ENCODE assay signal across 8 cellular contexts in genomic region chr1:149942207-149942606, GRCh38. TPM values are rescaled to one million over a fixed set of nuclear protein-coding genes. Genes with fewer than 3 reads are reported as not detected.
DNase-seq lines count a peak whose midpoint lies in the region; ATAC-seq and TF ChIP-seq lines count a peak whose summit lies in the region.
"Had no signal": no experiment of that assay in that cellular context is flagged by ENCODE, and none has a peak within 500 bp of the region (broad histone marks: within the 10 kb centered on the region; RNA-seq: fewer than 3 reads in every experiment).

No MANE protein-coding gene starts in this region.

- peaks cover 9 to 12% of the 10 kb centered on the region in 2 donors for H3K4me1 Mint-ChIP-seq in stimulated activated naive B cell treated with anti-CD40 and anti-IgM and Interleukin-4, amounts not matched to agents 10 μg/mL and 1 μg/mL and 100 μg/mL, for 72 hours
- peaks cover 44% of the 10 kb centered on the region for H3K4me1 Mint-ChIP-seq in stimulated activated naive CD8-positive, alpha-beta T cell treated with anti-CD3 and anti-CD28 coated beads, Interleukin-15, amount 100 ng/mL, for 72 hours

- CTCF ChIA-PET in HEK293T (lab: Yijun Ruan, JAX) = interaction anchor here (0.6 to 1.0 kb wide), 4 partner anchors 20 to 95 kb away, joined by 3 to 7 read pairs (median 4); a partner anchor contains a TSS

- H3K36me3 ChIP-seq in left ventricle myocardium inferior (peaks cover 38% of the 10 kb centered on the region), subcutaneous abdominal adipose tissue (ENCODE audit: control insufficient read depth in 5 of 5, insufficient read depth in 5 of 5, low read length in 5 of 5) (peaks cover 8 to 34% (median 30%) of the 10 kb centered on the region in 5 donors)

- no peak overlapping the region for H3K27ac Mint-ChIP-seq in stimulated activated naive B cell treated with anti-CD40 and anti-IgM and Interleukin-4, amounts not matched to agents 10 μg/mL and 1 μg/mL and 100 μg/mL, for 72 hours
- no peak overlapping the region for H3K27ac Mint-ChIP-seq in stimulated activated naive CD8-positive, alpha-beta T cell treated with anti-CD3 and anti-CD28 coated beads, Interleukin-15, amount 100 ng/mL, for 72 hours

- peak; percentile 46 for TF ChIP-seq CTCF in left ventricle myocardium inferior (IDR thresholded peaks at IDR 0.05; ENCODE audit: borderline replicate concordance)

- H3K27me3 ChIP-seq in left ventricle myocardium inferior (ENCODE audit: low read depth) (no peaks in the 10 kb centered on the region), subcutaneous abdominal adipose tissue (ENCODE audit: control insufficient read depth in 5 of 5, insufficient read depth in 4 of 5, low read length in 5 of 5) (no peaks in the 10 kb centered on the region)

- no peak overlapping the region for H3K4me3 Mint-ChIP-seq in stimulated activated naive B cell treated with anti-CD40 and anti-IgM and Interleukin-4, amounts not matched to agents 10 μg/mL and 1 μg/mL and 100 μg/mL, for 72 hours
- H3K4me3 Mint-ChIP-seq in stimulated activated naive CD8-positive, alpha-beta T cell treated with anti-CD3 and anti-CD28 coated beads, Interleukin-15, amount 100 ng/mL, for 72 hours = no peak overlapping the region
- H3K4me3 Mint-ChIP-seq: activated naive CD8-positive, alpha-beta T cell had no signal

- no peaks in the 10 kb centered on the region for H3K9me3 ChIP-seq in left ventricle myocardium inferior (replicated peaks)
- H3K9me3 ChIP-seq in subcutaneous abdominal adipose tissue (ENCODE audit: control insufficient read depth in 5 of 5, low read length in 5 of 5) = no peaks in the 10 kb centered on the region

- POLR2A ChIA-PET in HEK293T (lab: Yijun Ruan, JAX) = interaction anchor here (0.8 to 1.4 kb wide), 6 partner anchors 13 to 125 kb away, joined by 3 to 37 read pairs (median 4); partner anchors contain the start of gene VPS45

- intact Hi-C loops in left ventricle myocardium inferior (cut with micrococcal nuclease) = loop anchor here (5.0 kb wide), 1 partner anchor 50 kb away; no protein-coding TSS in a partner anchor

- H3K4me3 ChIP-seq in left ventricle myocardium inferior (no peak overlapping the region), subcutaneous abdominal adipose tissue (ENCODE audit: low read depth in 1 of 5, low read length in 5 of 5) (no peak overlapping the region)

- H3K9ac ChIP-seq in subcutaneous abdominal adipose tissue (ENCODE audit: low read length in 5 of 5) = no peak overlapping the region

- H3K27ac ChIP-seq in left ventricle myocardium inferior (replicated peaks) (peak overlapping the region; percentile 55), subcutaneous abdominal adipose tissue (ENCODE audit: low read depth, low read length) (peak overlapping the region; percentile 1)

- peaks cover 36 to 38% of the 10 kb centered on the region in 2 donors for H3K36me3 Mint-ChIP-seq in stimulated activated naive B cell treated with anti-CD40 and anti-IgM and Interleukin-4, amounts not matched to agents 10 μg/mL and 1 μg/mL and 100 μg/mL, for 72 hours

- H3K9me3 Mint-ChIP-seq in stimulated activated naive B cell treated with anti-CD40 and anti-IgM and Interleukin-4, amounts not matched to agents 10 μg/mL and 1 μg/mL and 100 μg/mL, for 72 hours = no peaks in the 10 kb centered on the region
- no peaks in the 10 kb centered on the region for H3K9me3 Mint-ChIP-seq in stimulated activated naive CD8-positive, alpha-beta T cell treated with anti-CD3 and anti-CD28 coated beads, Interleukin-15, amount 100 ng/mL, for 72 hours

- peak; percentile 69 for DNase-seq in HEK293T (ENCODE audit: extremely low spot score)
- peak; percentile 13 for DNase-seq in UCSD-AML1 (lab: John Stamatoyannopoulos, UW; ENCODE audit: unreplicated experiment)
- DNase-seq in left ventricle myocardium inferior = no peak
- no peak for DNase-seq in stimulated activated naive B cell treated with anti-CD40 and anti-IgM and Interleukin-4, amounts not matched to agents 10 μg/mL and 1 μg/mL and 100 μg/mL, for 72 hours
- DNase-seq in stimulated activated naive CD8-positive, alpha-beta T cell treated with anti-CD3 and anti-CD28 coated beads, Interleukin-15, amount 100 ng/mL, for 72 hours = no peak

- H3K4me1 ChIP-seq in left ventricle myocardium inferior = peaks cover 38% of the 10 kb centered on the region
- H3K4me1 ChIP-seq in subcutaneous abdominal adipose tissue (ENCODE audit: control insufficient read depth in 5 of 5, insufficient read depth in 5 of 5, low read length in 5 of 5) = peaks cover 5 to 35% (median 29%) of the 10 kb centered on the region in 5 donors

- peaks cover 19% of the 10 kb centered on the region in 2 donors for H3K27me3 Mint-ChIP-seq in stimulated activated naive B cell treated with anti-CD40 and anti-IgM and Interleukin-4, amounts not matched to agents 10 μg/mL and 1 μg/mL and 100 μg/mL, for 72 hours
- no peaks in the 10 kb centered on the region for H3K27me3 Mint-ChIP-seq in stimulated activated naive CD8-positive, alpha-beta T cell treated with anti-CD3 and anti-CD28 coated beads, Interleukin-15, amount 100 ng/mL, for 72 hours
- H3K27me3 Mint-ChIP-seq: activated naive CD8-positive, alpha-beta T cell had no signal

- no peak for ATAC-seq in stimulated activated naive B cell treated with anti-CD40 and anti-IgM and Interleukin-4, amounts not matched to agents 10 μg/mL and 1 μg/mL and 100 μg/mL, for 72 hours (replicated peaks)
- no peak for ATAC-seq in stimulated activated naive CD8-positive, alpha-beta T cell treated with anti-CD3 and anti-CD28 coated beads, Interleukin-15, amount 100 ng/mL, for 72 hours
- no peak for ATAC-seq in HG02610 (IDR thresholded peaks at IDR 0.05; ENCODE audit: unreplicated experiment)

TF ChIP-seq in HEK293T, 16 proteins besides CTCF, POLR2A, EP300 and RAD21:
- no peak for TF ChIP-seq FOXM1 (IDR thresholded peaks at IDR 0.05; ENCODE audit: borderline replicate concordance)
- TF ChIP-seq TARDBP (IDR thresholded peaks at IDR 0.05) = no peak
- no peak for TF ChIP-seq FOXK2 (IDR thresholded peaks at IDR 0.05)
- no peak for TF ChIP-seq SP1 (IDR thresholded peaks at IDR 0.05)
- no peak for TF ChIP-seq ELF4 (IDR thresholded peaks at IDR 0.05)
- no peak for TF ChIP-seq LEF1 (IDR thresholded peaks at IDR 0.05; ENCODE audit: borderline replicate concordance)
- no peak for TF ChIP-seq ZNF384 (IDR thresholded peaks at IDR 0.05)
- no peak for TF ChIP-seq L3MBTL2 (conservative IDR thresholded peaks at IDR 0.05)
- no peak for TF ChIP-seq HDGF (IDR thresholded peaks at IDR 0.05; ENCODE audit: borderline replicate concordance)
- no peak for TF ChIP-seq NFRKB (IDR thresholded peaks at IDR 0.05)
- TF ChIP-seq FOXA1 (IDR thresholded peaks at IDR 0.05) = no peak
- TF ChIP-seq SUZ12 (IDR thresholded peaks at IDR 0.05) = no peak
- TF ChIP-seq CTBP1 (IDR thresholded peaks at IDR 0.05; ENCODE audit: borderline replicate concordance) = no peak
- TF ChIP-seq PKNOX1 (IDR thresholded peaks at IDR 0.05) = no peak

RNA-seq across cellular contexts. Expression of gene MTMR11, which starts 5.5 kb away (rescaled TPM):
- total RNA-seq in left ventricle myocardium inferior = 4.9 TPM

RNA-seq across cellular contexts. Expression of gene SF3B4, which starts 14.6 kb away (rescaled TPM):
- 25.3 TPM for total RNA-seq in left ventricle myocardium inferior

RNA-seq across cellular contexts. Expression of gene SV2A, which starts 24.6 kb away (rescaled TPM):
- 0.44 TPM for total RNA-seq in left ventricle myocardium inferior

RNA-seq across cellular contexts. Expression of gene BOLA1, which starts 42.8 kb away (rescaled TPM):
- total RNA-seq in left ventricle myocardium inferior = 19.4 TPM

Comparison
In these comparisons a context has a peak if more than half of its experiments do, and no peak if none do; other contexts are left out.
1. DNase-seq: peak in HEK293T (single experiment) and UCSD-AML1 (single experiment); none in left ventricle myocardium inferior (single experiment), stimulated activated naive B cell treated with anti-CD40 and anti-IgM and Interleukin-4, amounts not matched to agents 10 μg/mL and 1 μg/mL and 100 μg/mL, for 72 hours (single experiment) and stimulated activated naive CD8-positive, alpha-beta T cell treated with anti-CD3 and anti-CD28 coated beads, Interleukin-15, amount 100 ng/mL, for 72 hours (0 of 2).